Comparison of ENCODE assay signal across 11 cellular contexts in the genomic region with DNA sequence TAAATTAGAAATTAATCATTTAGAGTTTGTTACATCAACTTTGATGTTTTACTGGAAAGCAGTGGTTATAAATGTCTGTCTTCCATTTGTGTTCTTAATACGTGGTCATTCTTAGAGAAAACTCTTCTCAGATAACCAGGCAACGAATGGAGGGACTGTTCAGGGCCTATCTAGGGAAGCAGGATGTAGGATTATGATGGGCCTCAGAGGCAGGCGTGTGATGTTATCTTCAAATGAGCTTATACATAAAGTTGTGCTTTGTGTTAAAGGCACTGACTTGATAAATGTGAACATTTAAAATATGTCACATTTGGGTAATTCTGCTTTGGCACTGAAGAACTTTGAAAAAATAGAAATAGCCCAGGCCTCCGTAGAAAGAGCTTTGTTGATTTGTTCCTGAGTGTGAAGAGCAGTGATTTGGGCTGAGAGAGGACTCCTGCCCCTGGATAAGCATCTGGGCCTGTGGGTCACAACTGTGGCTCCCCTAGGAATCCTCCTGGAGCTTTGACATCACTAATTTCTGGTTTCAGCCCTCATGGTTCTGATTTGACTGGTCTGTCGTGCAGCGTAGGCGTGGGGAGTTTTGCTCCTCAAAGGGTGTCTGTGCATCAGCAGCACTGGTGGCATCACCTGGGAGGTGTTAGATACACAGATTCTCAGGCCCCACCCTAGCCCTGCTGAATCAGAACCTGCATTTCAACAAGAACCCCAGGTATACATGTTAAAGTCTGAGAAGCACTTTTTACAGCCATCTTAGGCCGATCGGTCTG. TPM values are rescaled to one million over a fixed set of nuclear protein-coding genes. Genes with fewer than 3 reads are reported as not detected.
DNase-seq lines count a peak whose midpoint lies in the region; ATAC-seq and TF ChIP-seq lines count a peak whose summit lies in the region.
"Had no signal": no experiment of that assay in that cellular context is flagged by ENCODE, and none has a peak within 500 bp of the region (broad histone marks: within the 10 kb centered on the region; RNA-seq: fewer than 3 reads in every experiment).

No MANE protein-coding gene starts in this region.

- BruUV-seq in MCF 10A (replicated peaks; lab: Mats Ljungman, UMichigan) (no TSS peak), mammary epithelial cell (replicated peaks; lab: Mats Ljungman, UMichigan) (no TSS peak)

- H3K4me3 ChIP-seq in mammary epithelial cell (replicated peaks in 1 of 3; ENCODE audit: insufficient read depth in 1 of 3, low read depth in 2 of 3, low read length in 3 of 3): no peak overlapping the region

- no peak overlapping the region for H3K27ac ChIP-seq in mammary epithelial cell (ENCODE audit: insufficient read depth, low read depth, low read length)
- H3K27ac ChIP-seq: RWPE1 had no signal

- H3K4me1 Mint-ChIP-seq in MCF 10A (ENCODE audit: insufficient read depth, unreplicated experiment): peaks cover 15% of the 10 kb centered on the region
- H3K4me1 Mint-ChIP-seq in activated T-helper 17 cell treated with anti-CD3 and anti-CD28 coated beads, Interleukin-2, amount 50 U/mL, for 72 hours: peaks cover 21% of the 10 kb centered on the region
- H3K4me1 Mint-ChIP-seq in stimulated activated naive CD8-positive, alpha-beta T cell treated with anti-CD3 and anti-CD28 coated beads, Interleukin-15, amount 100 ng/mL, for 72 hours: peaks cover 54% of the 10 kb centered on the region

- H3K27me3 ChIP-seq in mammary epithelial cell (ENCODE audit: insufficient read depth, low read length): no peaks in the 10 kb centered on the region

- peak overlapping the region; percentile 27 for H3K27ac Mint-ChIP-seq in MCF 10A (ENCODE audit: low read depth, unreplicated experiment)
- peak overlapping the region; percentile 53 for H3K27ac Mint-ChIP-seq in activated T-helper 17 cell treated with anti-CD3 and anti-CD28 coated beads, Interleukin-2, amount 50 U/mL, for 72 hours
- no peak overlapping the region for H3K27ac Mint-ChIP-seq in stimulated activated naive CD8-positive, alpha-beta T cell treated with anti-CD3 and anti-CD28 coated beads, Interleukin-15, amount 100 ng/mL, for 72 hours

- no peak overlapping the region for H3K9ac ChIP-seq in mammary epithelial cell (ENCODE audit: insufficient read depth, low read length)

- H3K9me3 Mint-ChIP-seq in MCF 10A (ENCODE audit: unreplicated experiment): no peaks in the 10 kb centered on the region
- H3K9me3 Mint-ChIP-seq in activated T-helper 17 cell treated with anti-CD3 and anti-CD28 coated beads, Interleukin-2, amount 50 U/mL, for 72 hours: no peaks in the 10 kb centered on the region
- H3K9me3 Mint-ChIP-seq in stimulated activated naive CD8-positive, alpha-beta T cell treated with anti-CD3 and anti-CD28 coated beads, Interleukin-15, amount 100 ng/mL, for 72 hours: peaks cover 0 to 7% of the 10 kb centered on the region in 2 donors
- H3K9me3 Mint-ChIP-seq: central memory CD8-positive, alpha-beta T cell had no signal

- TF ChIP-seq CTCF in MCF 10A (IDR thresholded peaks at IDR 0.05; ENCODE audit: unreplicated experiment) (no peak), mammary epithelial cell (conservative IDR thresholded peaks at IDR 0.05 in 1 of 2, IDR thresholded peaks at IDR 0.05 in 1 of 2; ENCODE audit: extremely low read depth in 1 of 2, insufficient read depth in 1 of 2, low read depth in 1 of 2, low read length in 2 of 2) (no peak)

- CTCF ChIA-PET in MCF 10A (lab: Yijun Ruan, JAX) (interaction anchor here (0.7 to 1.0 kb wide), 3 partner anchors 9 to 150 kb away, joined by 3 to 4 read pairs (median 3); no protein-coding TSS in a partner anchor), mammary epithelial cell (lab: Charles Lee; ENCODE audit: low non-redundant PET) (no interaction called here)

- peak; percentile 85 for ATAC-seq in HG03066 (IDR thresholded peaks at IDR 0.05; ENCODE audit: low read depth, unreplicated experiment)
- peak; percentile 98 for ATAC-seq in activated T-helper 17 cell treated with anti-CD3 and anti-CD28 coated beads, Interleukin-2, amount 50 U/mL, for 72 hours (replicated peaks)
- peak; percentile 98 for ATAC-seq in stimulated activated naive CD8-positive, alpha-beta T cell treated with anti-CD3 and anti-CD28 coated beads, Interleukin-15, amount 100 ng/mL, for 72 hours

- peaks cover 74% of the 10 kb centered on the region for H3K79me2 ChIP-seq in mammary epithelial cell (ENCODE audit: insufficient read depth, low read length)

- POLR2A ChIA-PET in MCF 10A (lab: Yijun Ruan, JAX): interaction anchor here (1.0 kb wide), 1 partner anchor 16 kb away, joined by 3 read pairs; no protein-coding TSS in a partner anchor

- no peak overlapping the region for H3K4me3 Mint-ChIP-seq in MCF 10A (ENCODE audit: unreplicated experiment)
- peak overlapping the region; percentile 55 for H3K4me3 Mint-ChIP-seq in activated T-helper 17 cell treated with anti-CD3 and anti-CD28 coated beads, Interleukin-2, amount 50 U/mL, for 72 hours
- no peak overlapping the region for H3K4me3 Mint-ChIP-seq in stimulated activated naive CD8-positive, alpha-beta T cell treated with anti-CD3 and anti-CD28 coated beads, Interleukin-15, amount 100 ng/mL, for 72 hours
- H3K4me3 Mint-ChIP-seq: central memory CD8-positive, alpha-beta T cell had no signal

- H3K4me2 ChIP-seq in mammary epithelial cell (ENCODE audit: insufficient read depth, low read depth, low read length): no peak overlapping the region

- dilution Hi-C loops in mammary epithelial cell (cut with HindIII; ENCODE audit: low sequenced_read_pairs): no loop called here

- H3K36me3 ChIP-seq in mammary epithelial cell (ENCODE audit: insufficient read depth, low read length): no peaks in the 10 kb centered on the region

- intact Hi-C loops in MCF 10A (cut with micrococcal nuclease): no loop called here
- intact Hi-C loops in mammary epithelial cell (cut with micrococcal nuclease): no loop called here

- H3K36me3 Mint-ChIP-seq in MCF 10A (ENCODE audit: insufficient read depth, unreplicated experiment): no peaks in the 10 kb centered on the region
- H3K36me3 Mint-ChIP-seq in activated T-helper 17 cell treated with anti-CD3 and anti-CD28 coated beads, Interleukin-2, amount 50 U/mL, for 72 hours (ENCODE audit: low read depth): no peaks in the 10 kb centered on the region

- DNase-seq in MCF 10A (ENCODE audit: unreplicated experiment): no peak
- no peak for DNase-seq in mammary epithelial cell
- DNase-seq in stimulated activated naive CD8-positive, alpha-beta T cell treated with anti-CD3 and anti-CD28 coated beads, Interleukin-15, amount 100 ng/mL, for 72 hours: peak; percentile 29 to 72
- no peak for DNase-seq in occipital lobe (lab: John Stamatoyannopoulos, UW)
- DNase-seq in activated gamma-delta T cell treated with Interleukin-2 at 50 U/mL for 16 hours: no peak
- no peak for DNase-seq in putamen (ENCODE audit: low spot score)
- DNase-seq: midbrain had no signal

- H4K20me1 ChIP-seq in mammary epithelial cell (ENCODE audit: insufficient read depth, low read length): no peaks in the 10 kb centered on the region

- no peaks in the 10 kb centered on the region for H3K4me1 ChIP-seq in mammary epithelial cell (ENCODE audit: insufficient read depth, low read length)

- no peaks in the 10 kb centered on the region for H3K9me3 ChIP-seq in mammary epithelial cell (replicated peaks; ENCODE audit: insufficient read depth, low read length)

- 95% methylated on average over 8 of the region's 9 CpGs for WGBS in mammary epithelial cell (ENCODE audit: low coverage, missing lambda C conversion rate)

- no peak overlapping the region for H2AFZ ChIP-seq in mammary epithelial cell (ENCODE audit: low read depth, low read length)

- in situ Hi-C loops in mammary epithelial cell (cut with MboI; ENCODE audit: low sequenced_read_pairs in 2 of 2): no loop called here

- H3K27me3 Mint-ChIP-seq in MCF 10A (ENCODE audit: insufficient read depth, unreplicated experiment): no peaks in the 10 kb centered on the region
- H3K27me3 Mint-ChIP-seq in activated T-helper 17 cell treated with anti-CD3 and anti-CD28 coated beads, Interleukin-2, amount 50 U/mL, for 72 hours: no peaks in the 10 kb centered on the region
- H3K27me3 Mint-ChIP-seq in stimulated activated naive CD8-positive, alpha-beta T cell treated with anti-CD3 and anti-CD28 coated beads, Interleukin-15, amount 100 ng/mL, for 72 hours: no peaks in the 10 kb centered on the region
- H3K27me3 Mint-ChIP-seq: central memory CD8-positive, alpha-beta T cell had no signal

RNA-seq across cellular contexts. Expression of a gene that starts 55.4 kb away (rescaled TPM):
- 60.6 and 63.5 TPM in 2 replicates for total RNA-seq in MCF 10A (2022)
- total RNA-seq in mammary epithelial cell: 10 to 100 TPM; 42.0 to 48.8 TPM
- 5.6 TPM for polyA plus RNA-seq in mammary epithelial cell
- polyA minus RNA-seq in mammary epithelial cell: 61.9 TPM
- 1 to 10 TPM; 3.2 to 4.4 TPM for total RNA-seq in activated T-helper 17 cell treated with anti-CD3 and anti-CD28 coated beads, Interleukin-2, amount 50 U/mL, for 72 hours
- 17.3 TPM for total RNA-seq in occipital lobe

Comparison
In these comparisons a context has a peak if more than half of its experiments do, and no peak if none do; other contexts are left out.
1. DNase-seq: peak in stimulated activated naive CD8-positive, alpha-beta T cell treated with anti-CD3 and anti-CD28 coated beads, Interleukin-15, amount 100 ng/mL, for 72 hours (2 of 2); none in MCF 10A (single experiment), mammary epithelial cell (single experiment), occipital lobe (single experiment), activated gamma-delta T cell treated with Interleukin-2 at 50 U/mL for 16 hours (single experiment) and putamen (single experiment).
2. H3K27ac Mint-ChIP-seq: peak in MCF 10A (single experiment) and activated T-helper 17 cell treated with anti-CD3 and anti-CD28 coated beads, Interleukin-2, amount 50 U/mL, for 72 hours (single experiment); none in stimulated activated naive CD8-positive, alpha-beta T cell treated with anti-CD3 and anti-CD28 coated beads, Interleukin-15, amount 100 ng/mL, for 72 hours (0 of 2).
3. Peak in every context shown above with its lines, with median percentiles within 50 percentile points of each other: ATAC-seq.